Comparison of ENCODE assay signal across 8 cellular contexts in the genomic region with DNA sequence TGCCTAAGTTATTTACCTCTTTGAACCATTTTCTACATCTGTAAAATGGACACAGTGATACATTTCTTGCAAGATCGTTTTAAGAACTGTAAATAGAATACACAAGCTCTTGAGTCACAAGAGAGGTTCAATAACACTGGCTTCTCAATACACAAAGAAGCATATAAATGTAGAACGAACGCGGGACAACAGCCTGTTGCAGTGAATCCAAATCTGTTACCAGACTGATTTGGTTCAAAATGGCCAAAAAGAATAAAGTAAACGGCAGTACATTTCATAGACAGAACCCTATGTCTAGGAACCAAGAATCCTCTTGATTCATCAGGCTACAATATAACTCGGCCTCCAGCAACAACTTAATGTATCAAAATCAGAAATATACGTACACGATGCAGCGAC. TPM values are rescaled to one million over a fixed set of nuclear protein-coding genes. Genes with fewer than 3 reads are reported as not detected.
A peak's percentile ranks its signal among the peaks of the same experiment; 100 is the strongest.
DNase-seq lines count a peak whose midpoint lies in the region.

No MANE protein-coding gene starts in this region.

- H3K4me3 Mint-ChIP-seq in T-helper 1 cell treated with Interleukin-12 subunit alpha and Interleukin-12 subunit beta and Interleukin-4 antibody, amounts not matched to agents 30 μg/mL and 1 μg/mL, for 36 hours = peak overlapping the region; percentile 87

- peak overlapping the region; percentile 79 for H3K27ac ChIP-seq in KOPT-K1 (ENCODE audit: low read depth, low read length, poor library complexity, severe bottlenecking)
- H3K27ac ChIP-seq in duodenal mucosa (ENCODE audit: low read depth, low read length) = peak overlapping the region; percentile 92

- H3K4me1 ChIP-seq in duodenal mucosa (ENCODE audit: control insufficient read depth in 1 of 2, insufficient read depth in 2 of 2, low read length in 2 of 2) (peaks cover 8 to 21% of the 10 kb centered on the region in 2 donors), neuron (ENCODE audit: insufficient read depth, low read length) (peaks cover 9% of the 10 kb centered on the region)

- peaks cover 26% of the 10 kb centered on the region for H3K4me1 Mint-ChIP-seq in T-helper 1 cell treated with Interleukin-12 subunit alpha and Interleukin-12 subunit beta and Interleukin-4 antibody, amounts not matched to agents 30 μg/mL and 1 μg/mL, for 36 hours (ENCODE audit: low read depth)

- no peak for DNase-seq in T-helper 1 cell
- no peak for DNase-seq in DMS79 treated with DMSO at 0.1 percent for 48 hours (lab: John Stamatoyannopoulos, UW)
- DNase-seq in HCEC 1CT = no peak
- no peak for DNase-seq in SK-N-DZ (ENCODE audit: low spot score)

- peaks cover 7% of the 10 kb centered on the region for H3K36me3 Mint-ChIP-seq in T-helper 1 cell treated with Interleukin-12 subunit alpha and Interleukin-12 subunit beta and Interleukin-4 antibody, amounts not matched to agents 30 μg/mL and 1 μg/mL, for 36 hours (ENCODE audit: low read depth)

- H3K27me3 Mint-ChIP-seq in T-helper 1 cell treated with Interleukin-12 subunit alpha and Interleukin-12 subunit beta and Interleukin-4 antibody, amounts not matched to agents 30 μg/mL and 1 μg/mL, for 36 hours (ENCODE audit: low read depth) = peaks cover 7% of the 10 kb centered on the region

- no peaks in the 10 kb centered on the region for H3K27me3 ChIP-seq in duodenal mucosa (ENCODE audit: control insufficient read depth in 1 of 2, insufficient read depth in 2 of 2, low read length in 2 of 2)
- peaks cover under 1% of the 10 kb centered on the region for H3K27me3 ChIP-seq in neuron (ENCODE audit: insufficient read depth, low read length)

- peak overlapping the region; percentile 68 for H2AFZ ChIP-seq in neuron (ENCODE audit: low read depth, low read length)

- H3K4me3 ChIP-seq in duodenal mucosa (ENCODE audit: low read depth in 1 of 2, low read length in 2 of 2) = peak overlapping the region; percentile 97 to 100
- peak overlapping the region; percentile 87 for H3K4me3 ChIP-seq in neuron (ENCODE audit: low read length)

- H3K9me3 ChIP-seq in KOPT-K1 (ENCODE audit: insufficient read depth, low read length, poor library complexity, severe bottlenecking) (no peaks in the 10 kb centered on the region), duodenal mucosa (ENCODE audit: control insufficient read depth in 1 of 2, low read length in 2 of 2) (no peaks in the 10 kb centered on the region), neuron (ENCODE audit: low read length) (no peaks in the 10 kb centered on the region)

- H3K9me3 Mint-ChIP-seq in T-helper 1 cell treated with Interleukin-12 subunit alpha and Interleukin-12 subunit beta and Interleukin-4 antibody, amounts not matched to agents 30 μg/mL and 1 μg/mL, for 36 hours = no peaks in the 10 kb centered on the region

- peak overlapping the region; percentile 82 to 97 for H3K9ac ChIP-seq in duodenal mucosa (ENCODE audit: low read depth in 1 of 2, low read length in 2 of 2)

- H3K27ac Mint-ChIP-seq in T-helper 1 cell treated with Interleukin-12 subunit alpha and Interleukin-12 subunit beta and Interleukin-4 antibody, amounts not matched to agents 30 μg/mL and 1 μg/mL, for 36 hours = peak overlapping the region; percentile 85

- peaks cover 30% of the 10 kb centered on the region for H3K36me3 ChIP-seq in KOPT-K1 (ENCODE audit: insufficient read depth, low read length)
- H3K36me3 ChIP-seq in duodenal mucosa (ENCODE audit: control insufficient read depth in 1 of 2, insufficient read depth in 2 of 2, low read length in 2 of 2) = no peaks in the 10 kb centered on the region
- H3K36me3 ChIP-seq in neuron (ENCODE audit: insufficient read depth, low read length) = no peaks in the 10 kb centered on the region

RNA-seq across cellular contexts. Expression of a gene that starts 0.7 kb away (rescaled TPM):
- polyA plus RNA-seq in SK-N-DZ (2014; cell fraction: cytosol; rRNA removed) = 13.2 and 13.4 TPM in 2 replicates
- 5.8 and 13.7 TPM in 2 replicates for polyA plus RNA-seq in SK-N-DZ (2014; cell fraction: nucleus; rRNA removed)
